9 cellular contexts compared by ENCODE assay signal in genomic region chr20:5848711-5849505, GRCh38.
DNase-seq lines count a peak whose midpoint lies in the region; ATAC-seq, FAIRE-seq and TF ChIP-seq lines count a peak whose summit lies in the region.
"Had no signal": no experiment of that assay in that cellular context is flagged by ENCODE, and none has a peak within 500 bp of the region (broad histone marks: within the 10 kb centered on the region; RNA-seq: fewer than 3 reads in every experiment).

No MANE protein-coding gene starts in this region.

- no peaks in the 10 kb centered on the region for H3K9me3 ChIP-seq in pancreas

- intact Hi-C loops in pancreas (cut with DNase I), result no loop called here

- FAIRE-seq in pancreas (lab: Jason Lieb, UNC), result no peak
- FAIRE-seq: GM12892 had no signal

- no peak overlapping the region for H3K27ac ChIP-seq in pancreas

- DNase-seq in GM03348 (ENCODE audit: low spot score) (peak; percentile 16), NCI-H226 (peak; percentile 39), cerebellum (ENCODE audit: low spot score) (peak; percentile 86), pancreas (no peak), NCI-H82 treated with DMSO at 0.1 percent for 48 hours (lab: John Stamatoyannopoulos, UW; ENCODE audit: unreplicated experiment) (no peak)
- no peak for DNase-seq in activated effector memory CD4-positive, alpha-beta T cell treated with Interleukin-2 at 50 U/mL for 16 hours
- DNase-seq: SIG-M5 had no signal

- WGBS in pancreas, 2 donors, result 65% methylated on average over 11 of the region's 11 CpGs

- peaks cover 0 to 15% (median 9%) of the 10 kb centered on the region in 3 donors for H3K4me1 ChIP-seq in pancreas

- no peaks in the 10 kb centered on the region for H3K36me3 ChIP-seq in pancreas

- no peaks in the 10 kb centered on the region for H3K27me3 ChIP-seq in pancreas

- no peak for TF ChIP-seq CTCF in pancreas (IDR thresholded peaks at IDR 0.05)

- no peak overlapping the region for H3K4me3 ChIP-seq in pancreas

- ATAC-seq in pancreas (peak in 3 of 4 donors; percentile 13 to 31 (median 28)), GM21381 (IDR thresholded peaks at IDR 0.05; ENCODE audit: unreplicated experiment) (no peak)

Comparison
In these comparisons a context has a peak if more than half of its experiments do, and no peak if none do; other contexts are left out.
1. DNase-seq: peak in GM03348 (single experiment), NCI-H226 (single experiment) and cerebellum (single experiment); none in pancreas (0 of 6), activated effector memory CD4-positive, alpha-beta T cell treated with Interleukin-2 at 50 U/mL for 16 hours (single experiment) and NCI-H82 treated with DMSO at 0.1 percent for 48 hours (single experiment).